ENCODE assay signal across 23 cellular contexts in the genomic region with DNA sequence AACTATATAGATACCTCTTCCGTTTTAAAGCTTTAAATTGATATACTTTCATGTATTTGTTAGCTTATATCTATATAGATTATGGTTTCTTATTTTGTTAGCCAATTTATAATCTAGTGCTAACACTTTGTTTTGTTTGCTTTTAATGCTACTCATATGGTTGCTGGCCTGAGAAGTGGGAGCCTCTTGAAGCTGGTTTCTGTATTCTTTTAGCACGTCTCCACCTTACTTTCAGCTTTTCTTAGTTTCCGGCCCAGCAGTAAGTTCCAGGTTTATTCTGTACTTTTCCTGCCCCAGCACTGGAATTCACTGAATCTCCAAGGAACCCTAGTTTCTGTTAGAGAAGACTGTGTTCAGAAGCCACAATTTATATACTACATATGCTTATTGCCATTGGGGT.
"Had no signal": no experiment of that assay in that cellular context is flagged by ENCODE, and none has a peak within 500 bp of the region (broad histone marks: within the 10 kb centered on the region; RNA-seq: fewer than 3 reads in every experiment).

No MANE protein-coding gene starts in this region.

- ATAC-seq: stimulated activated naive B cell treated with anti-CD40 and anti-IgM and Interleukin-4, amounts not matched to agents 10 μg/mL and 1 μg/mL and 100 μg/mL, for 72 hours; stimulated activated naive CD8-positive, alpha-beta T cell treated with anti-CD3 and anti-CD28 coated beads, Interleukin-15, amount 100 ng/mL, for 72 hours; stimulated activated naive CD8-positive, alpha-beta T cell treated with anti-CD3 and anti-CD28 coated beads, Interleukin-15, Interleukin-2, amounts not matched to agents 100 U/mL and 50 U/mL, for 24 hours; upper lobe of right lung had no signal

- H3K4me3 ChIP-seq: stomach, suprapubic skin, testis, thoracic aorta, tibial artery, tibial nerve, transverse colon, upper lobe of left lung, upper lobe of right lung, uterus, vagina had no signal

- H3K27ac ChIP-seq: stomach, suprapubic skin, testis, thoracic aorta, tibial artery, tibial nerve, transverse colon, upper lobe of left lung, upper lobe of right lung, uterus, vagina had no signal

- H3K36me3 ChIP-seq: stomach, suprapubic skin, thoracic aorta, tibial artery, tibial nerve, transverse colon, upper lobe of left lung, upper lobe of right lung, uterus, vagina had no signal

- DNase-seq: stimulated activated CD4-positive, alpha-beta T cell treated with anti-CD3 and anti-CD28 coated beads, Interleukin-2, amount 100 ng/mL, for 48 hours; stimulated activated CD4-positive, alpha-beta T cell treated with anti-CD3 and anti-CD28 coated beads, Interleukin-4, amount 100 ng/mL, for 1 hour; stimulated activated CD4-positive, alpha-beta T cell treated with anti-CD3 and anti-CD28 coated beads, Interleukin-4, amount 100 ng/mL, for 24 hours; stimulated activated CD4-positive, alpha-beta T cell treated with anti-CD3 and anti-CD28 coated beads, Interleukin-4, amount 100 ng/mL, for 4 hours; stimulated activated CD8-positive, alpha-beta memory T cell treated with anti-CD3 and anti-CD28 coated beads, Interleukin-4, amount 100 ng/mL, for 48 hours; stimulated activated naive B cell treated with anti-CD40 and anti-IgM and Interleukin-4, amounts not matched to agents 10 μg/mL and 1 μg/mL and 100 μg/mL, for 72 hours; stimulated activated naive CD4-positive, alpha-beta T cell; stimulated activated naive CD4-positive, alpha-beta T cell treated with Interleukin-2 at 50 U/mL for 16 hours; stimulated activated naive CD8-positive, alpha-beta T cell treated with anti-CD3 and anti-CD28 coated beads, Interleukin-15, amount 100 ng/mL, for 72 hours; stimulated activated naive CD8-positive, alpha-beta T cell treated with anti-CD3 and anti-CD28 coated beads, Interleukin-15, Interleukin-2, amounts not matched to agents 100 U/mL and 50 U/mL, for 24 hours; stomach; substantia nigra; testis; tibial artery; transverse colon; trophoblast cell; upper lobe of left lung; upper lobe of right lung; uterus had no signal

- H3K27me3 ChIP-seq: stomach, suprapubic skin, testis, tibial artery, tibial nerve, transverse colon, upper lobe of left lung, upper lobe of right lung, uterus, vagina had no signal

- H3K4me1 ChIP-seq: stomach, suprapubic skin, testis, tibial artery, tibial nerve, transverse colon, upper lobe of left lung, upper lobe of right lung, uterus, vagina had no signal

- H3K9me3 ChIP-seq: stomach, suprapubic skin, testis, thoracic aorta, tibial artery, tibial nerve, transverse colon, upper lobe of left lung, upper lobe of right lung, uterus, vagina had no signal
